Comparison of ENCODE assay signal across 10 cellular contexts in genomic region chr5:10364186-10364689, GRCh38. TPM values are rescaled to one million over a fixed set of nuclear protein-coding genes. Genes with fewer than 3 reads are reported as not detected.
DNase-seq lines count a peak whose midpoint lies in the region; ATAC-seq, FAIRE-seq and TF ChIP-seq lines count a peak whose summit lies in the region.
"Had no signal": no experiment of that assay in that cellular context is flagged by ENCODE, and none has a peak within 500 bp of the region (broad histone marks: within the 10 kb centered on the region; RNA-seq: fewer than 3 reads in every experiment).

No MANE protein-coding gene starts in this region.

- intact Hi-C loops in CD14-positive monocyte (cut with micrococcal nuclease): loop anchor here in 1 of 2 donors (5.0 kb wide), 1 partner anchor 82 kb away; no protein-coding TSS in a partner anchor

- no peak for ATAC-seq in HG02571 (IDR thresholded peaks at IDR 0.05; ENCODE audit: unreplicated experiment)

- peak overlapping the region in 3 of 7 donors; percentile 38 to 79 (median 52) for H3K27ac Mint-ChIP-seq in CD14-positive monocyte
- H3K27ac Mint-ChIP-seq: activated T-helper 1 cell treated with anti-CD3 and anti-CD28 coated beads, Interleukin-12 subunit alpha, Interleukin-12 subunit beta, Interleukin-2, Interleukin-4 antibody, amounts not matched to agents 30 ng/mL and 10 ng/mL and 1 ng/mL, durations not matched to agents 14 hours and 24 hours and 36 hours; nephron progenitor cell had no signal

- H3K4me3 Mint-ChIP-seq in CD14-positive monocyte: no peak overlapping the region
- H3K4me3 Mint-ChIP-seq: activated T-helper 1 cell treated with anti-CD3 and anti-CD28 coated beads, Interleukin-12 subunit alpha, Interleukin-12 subunit beta, Interleukin-2, Interleukin-4 antibody, amounts not matched to agents 30 ng/mL and 10 ng/mL and 1 ng/mL, durations not matched to agents 14 hours and 24 hours and 36 hours; nephron progenitor cell had no signal

- H3K4me1 Mint-ChIP-seq in CD14-positive monocyte: peaks cover 52% of the 10 kb centered on the region
- H3K4me1 Mint-ChIP-seq: nephron progenitor cell had no signal

- H3K4me3 ChIP-seq in keratinocyte (ENCODE audit: control insufficient read depth in 2 of 3, extremely low read depth in 1 of 3, insufficient read depth in 2 of 3, low read depth in 1 of 3, low read length in 3 of 3): no peak overlapping the region

- H3K9ac ChIP-seq in keratinocyte (ENCODE audit: control insufficient read depth, extremely low read depth, insufficient read depth, low read length): no peak overlapping the region

- H3K27me3 ChIP-seq in keratinocyte (ENCODE audit: control insufficient read depth, extremely low read depth, insufficient read depth, low read length): no peaks in the 10 kb centered on the region

- FAIRE-seq in keratinocyte (lab: Jason Lieb, UNC): no peak

- no peak overlapping the region for H2AFZ ChIP-seq in keratinocyte (ENCODE audit: control insufficient read depth, low read length)

- H3K9me3 ChIP-seq in keratinocyte (ENCODE audit: control insufficient read depth, low read depth, low read length): no peaks in the 10 kb centered on the region

- no peak for DNase-seq in CD14-positive monocyte (ENCODE audit: low spot score)
- peak; percentile 13 for DNase-seq in NOMO-1 treated with dmso at 0.1 percent for 144 hours (lab: John Stamatoyannopoulos, UW; ENCODE audit: unreplicated experiment)
- DNase-seq in keratinocyte (ENCODE audit: low read depth, low spot score): no peak
- no peak for DNase-seq in HuH-7.5 (ENCODE audit: low spot score)
- no peak for DNase-seq in NCI-H345 (lab: John Stamatoyannopoulos, UW)
- no peak for DNase-seq in amniotic stem cell (lab: John Stamatoyannopoulos, UW)
- DNase-seq: nephron progenitor cell had no signal

- dilution Hi-C loops in keratinocyte (cut with MboI; ENCODE audit: extremely low pct_ligation_motif_present, low sequenced_read_pairs): no loop called here

- H3K9me1 ChIP-seq in keratinocyte (ENCODE audit: control insufficient read depth, extremely low read depth, insufficient read depth, low read length): no peaks in the 10 kb centered on the region

- no peaks in the 10 kb centered on the region for H3K36me3 ChIP-seq in keratinocyte (ENCODE audit: control insufficient read depth in 2 of 2, extremely low read depth in 1 of 2, insufficient read depth in 2 of 2, low read length in 2 of 2)

- peaks cover 0 to 1% (median 0%) of the 10 kb centered on the region in 3 donors for H3K27me3 Mint-ChIP-seq in CD14-positive monocyte (ENCODE audit: low read depth in 3 of 3)

- no peak overlapping the region for H3K27ac ChIP-seq in keratinocyte (ENCODE audit: control insufficient read depth, insufficient read depth, low read length)

- peaks cover 0 to 8% of the 10 kb centered on the region in 2 donors for H3K36me3 Mint-ChIP-seq in CD14-positive monocyte

- TF ChIP-seq CTCF in CD14-positive monocyte (IDR thresholded peaks at IDR 0.05): peak; percentile 42
- TF ChIP-seq CTCF in GM12872 (IDR thresholded peaks at IDR 0.05; ENCODE audit: insufficient read depth, low read depth, low read length): peak; percentile 43; the same call in 2 of the 3 replicates
- TF ChIP-seq CTCF in keratinocyte (optimal IDR thresholded peaks at IDR 0.05 in 1 of 3, IDR thresholded peaks at IDR 0.05 in 1 of 3, conservative IDR thresholded peaks at IDR 0.05 in 1 of 3; ENCODE audit: extremely low read depth in 1 of 3, insufficient read depth in 2 of 3, low read length in 3 of 3): peak; percentile 14 to 58 (median 57)

- peaks cover 3% of the 10 kb centered on the region for H4K20me1 ChIP-seq in keratinocyte (ENCODE audit: control insufficient read depth, extremely low read depth, insufficient read depth, low read length)

- H3K79me2 ChIP-seq in keratinocyte (ENCODE audit: control insufficient read depth, insufficient read depth, low read length): peaks cover 97% of the 10 kb centered on the region

- peaks cover 19% of the 10 kb centered on the region for H3K4me1 ChIP-seq in keratinocyte (ENCODE audit: control insufficient read depth, extremely low read depth, insufficient read depth, low read length)

- H3K4me2 ChIP-seq in keratinocyte (ENCODE audit: control insufficient read depth, extremely low read depth, insufficient read depth, low read depth, low read length): no peak overlapping the region

- H3K9me3 Mint-ChIP-seq in CD14-positive monocyte: no peaks in the 10 kb centered on the region
- H3K9me3 Mint-ChIP-seq: activated T-helper 1 cell treated with anti-CD3 and anti-CD28 coated beads, Interleukin-12 subunit alpha, Interleukin-12 subunit beta, Interleukin-2, Interleukin-4 antibody, amounts not matched to agents 30 ng/mL and 10 ng/mL and 1 ng/mL, durations not matched to agents 14 hours and 24 hours and 36 hours had no signal

RNA-seq across cellular contexts. Expression of gene MARCHF6, which starts 10.7 kb away (rescaled TPM):
- polyA plus RNA-seq in CD14-positive monocyte (10 to 100 TPM; 24.0 to 31.0 TPM), keratinocyte (92.6 to 196 TPM (median 174 TPM) in 3 replicates)
- 40.3 TPM for polyA plus RNA-seq in keratinocyte (2011; ENCODE audit: low read depth)
- 16.5 and 34.1 TPM in 2 replicates for polyA plus RNA-seq in keratinocyte (2011; cell fraction: cytosol; rRNA removed)
- 240 and 286 TPM in 2 replicates for polyA plus RNA-seq in keratinocyte (2011; cell fraction: nucleus; rRNA removed)
- 66.5 and 72.3 TPM in 2 replicates for polyA plus RNA-seq in keratinocyte (2012; ENCODE audit: low replicate concordance)
- 150 to 372 TPM (median 305 TPM) in 3 replicates for polyA minus RNA-seq in keratinocyte
- 107 TPM for polyA minus RNA-seq in keratinocyte (2011; cell fraction: cytosol; rRNA and poly(A)+ RNA removed)
- polyA minus RNA-seq in keratinocyte (2011; cell fraction: nucleus; rRNA and poly(A)+ RNA removed): 256 and 714 TPM in 2 replicates

RNA-seq across cellular contexts. Expression of gene CMBL, which starts 56.5 kb away (rescaled TPM):
- 1 to 10 TPM in 1 of 2 donors, not detected in 1; 5.4 TPM for polyA plus RNA-seq in CD14-positive monocyte
- 5.2 to 12.6 TPM (median 9.1 TPM) in 3 replicates for polyA plus RNA-seq in keratinocyte
- polyA plus RNA-seq in keratinocyte (2011; ENCODE audit: low read depth): 0.19 TPM
- 6.8 and 9.8 TPM in 2 replicates for polyA plus RNA-seq in keratinocyte (2011; cell fraction: cytosol; rRNA removed)
- 3.9 and 4.5 TPM in 2 replicates for polyA plus RNA-seq in keratinocyte (2011; cell fraction: nucleus; rRNA removed)
- polyA plus RNA-seq in keratinocyte (2012; ENCODE audit: low replicate concordance): 0.93 and 11.2 TPM in 2 replicates
- polyA minus RNA-seq in keratinocyte: 3.7 to 10.8 TPM (median 6.7 TPM) in 3 replicates
- polyA minus RNA-seq in keratinocyte (2011; cell fraction: cytosol; rRNA and poly(A)+ RNA removed): 15.5 TPM
- 2.8 and 3.8 TPM in 2 replicates for polyA minus RNA-seq in keratinocyte (2011; cell fraction: nucleus; rRNA and poly(A)+ RNA removed)
